In genomic region chr10:88586462-88586861, GRCh38 we compare ENCODE assay signal across 10 cellular contexts. TPM values are rescaled to one million over a fixed set of nuclear protein-coding genes. Genes with fewer than 3 reads are reported as not detected.
"Had no signal": no experiment of that assay in that cellular context is flagged by ENCODE, and none has a peak within 500 bp of the region (broad histone marks: within the 10 kb centered on the region; RNA-seq: fewer than 3 reads in every experiment).

A gene with protein sequence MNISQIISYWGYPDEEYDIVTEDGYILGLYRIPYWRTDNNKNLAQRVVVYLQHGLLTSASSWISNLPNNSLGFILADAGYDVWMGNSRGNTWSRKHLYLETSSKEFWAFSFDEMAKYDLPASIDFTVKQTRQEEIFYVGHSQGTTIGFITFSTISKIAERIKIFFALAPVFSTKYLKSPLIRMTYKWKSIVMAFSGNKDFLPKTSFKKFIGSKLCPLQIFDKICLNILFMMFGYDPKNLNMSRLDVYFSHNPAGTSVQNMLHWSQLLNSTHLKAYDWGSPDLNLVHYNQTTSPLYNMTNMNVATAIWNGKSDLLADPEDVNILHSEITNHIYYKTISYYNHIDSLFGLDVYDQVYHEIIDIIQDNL (plus strand): TSS chr10:88586762. CDS start chr10:88590688, 3,926 bp downstream.

- H3K27ac ChIP-seq: HL-60 had no signal

- H3K36me3 Mint-ChIP-seq: IgD-negative memory B cell had no signal

- H3K27me3 Mint-ChIP-seq: IgD-negative memory B cell had no signal

- DNase-seq: IMR-90, KBM-7, KG1 had no signal

- H3K27ac Mint-ChIP-seq: IgD-negative memory B cell had no signal

- H3K9me3 Mint-ChIP-seq: IgD-negative memory B cell had no signal

- FAIRE-seq: HepG2, HTR-8/SVneo, K562 had no signal

- ATAC-seq: HepG2, K562 had no signal

RNA-seq across cellular contexts. Expression of the gene that starts here (rescaled TPM):
- total RNA-seq: HepG2, HT-29, HT1080, IMR-90, K562 had no signal
